Comparison of ENCODE assay signal across 1 cellular context in genomic region chr16:82652826-82653225, GRCh38.
A peak's percentile ranks its signal among the peaks of the same experiment; 100 is the strongest.
TF ChIP-seq lines count a peak whose summit lies in the region.

No MANE protein-coding gene starts in this region.

TF ChIP-seq in GM12878, 131 proteins besides CTCF, POLR2A, EP300 and RAD21:
- TF ChIP-seq SPI1 (IDR thresholded peaks at IDR 0.05; ENCODE audit: borderline replicate concordance, insufficient read depth, low read depth, low read length) (no peak), CREM (IDR thresholded peaks at IDR 0.05; ENCODE audit: low read depth) (no peak), SP1 (IDR thresholded peaks at IDR 0.05; ENCODE audit: low read depth, low read length) (no peak), ZNF687 (IDR thresholded peaks at IDR 0.05) (no peak), ZNF24 (IDR thresholded peaks at IDR 0.05) (peak; percentile 31; the same call in 1 of the 2 replicates), RCOR1 (conservative IDR thresholded peaks at IDR 0.05; ENCODE audit: low read depth, low read length) (no peak)
